Comparison of ENCODE assay signal across 13 cellular contexts in genomic region chr17:2571523-2572303, GRCh38.
DNase-seq lines count a peak whose midpoint lies in the region; ATAC-seq, FAIRE-seq and TF ChIP-seq lines count a peak whose summit lies in the region.
"Had no signal": no experiment of that assay in that cellular context is flagged by ENCODE, and none has a peak within 500 bp of the region (broad histone marks: within the 10 kb centered on the region; RNA-seq: fewer than 3 reads in every experiment).

No MANE protein-coding gene starts in this region.

- ATAC-seq in HG02885 (IDR thresholded peaks at IDR 0.05; ENCODE audit: poor library complexity, unreplicated experiment) (peak; percentile 71), HG03571 (IDR thresholded peaks at IDR 0.05; ENCODE audit: unreplicated experiment) (no peak)

- no peaks in the 10 kb centered on the region for H3K27me3 ChIP-seq in GM06990 (replicated peaks; ENCODE audit: control insufficient read depth, insufficient read depth, low read length)
- H3K27me3 ChIP-seq: cardiac muscle cell had no signal

- DNase-seq in GM06990 (ENCODE audit: extremely low read depth, insufficient read length) (peak; percentile 51), GM19239 (ENCODE audit: insufficient read length, low spot score) (peak; percentile 47), OCI-M1 (lab: John Stamatoyannopoulos, UW) (peak; percentile 15), dedifferentiated amniotic fluid mesenchymal stem cell (ENCODE audit: extremely low spot score) (no peak), T1000 (lab: John Stamatoyannopoulos, UW) (no peak), Kasumi-1 (lab: John Stamatoyannopoulos, UW) (no peak)
- DNase-seq: activated CD4-positive, alpha-beta T cell treated with anti-CD3 and anti-CD28 coated beads, Interleukin-2, amount 50 U/mL, for 4 hours; CD4-positive, alpha-beta memory T cell had no signal

- peak; percentile 90 for FAIRE-seq in GM19239 (lab: Jason Lieb, UNC)
- FAIRE-seq: frontal cortex, RCC 7860 had no signal

- peak overlapping the region; percentile 45 for H3K4me3 ChIP-seq in GM06990 (replicated peaks; ENCODE audit: low read depth, low read length)
- H3K4me3 ChIP-seq: cardiac muscle cell had no signal

- TF ChIP-seq CTCF in GM06990 (IDR thresholded peaks at IDR 0.05; ENCODE audit: insufficient read depth, low read length, poor library complexity, severe bottlenecking) = peak; percentile 23

- no peaks in the 10 kb centered on the region for H3K36me3 ChIP-seq in GM06990 (ENCODE audit: control insufficient read depth, insufficient read depth, low read length)
- H3K36me3 ChIP-seq: cardiac muscle cell had no signal

Comparison
In these comparisons a context has a peak if more than half of its experiments do, and no peak if none do; other contexts are left out.
1. DNase-seq: peak in GM06990 (single experiment), GM19239 (single experiment) and OCI-M1 (single experiment); none in dedifferentiated amniotic fluid mesenchymal stem cell (single experiment), T1000 (single experiment) and Kasumi-1 (0 of 2).